13 cellular contexts compared by ENCODE assay signal in genomic region chr18:54129448-54130134, GRCh38.
DNase-seq lines count a peak whose midpoint lies in the region; ATAC-seq, FAIRE-seq and TF ChIP-seq lines count a peak whose summit lies in the region.
"Had no signal": no experiment of that assay in that cellular context is flagged by ENCODE, and none has a peak within 500 bp of the region (broad histone marks: within the 10 kb centered on the region; RNA-seq: fewer than 3 reads in every experiment).

No MANE protein-coding gene starts in this region.

- no peak overlapping the region for H3K4me3 ChIP-seq in keratinocyte (ENCODE audit: control insufficient read depth in 2 of 3, extremely low read depth in 1 of 3, insufficient read depth in 2 of 3, low read depth in 1 of 3, low read length in 3 of 3)

- POLR2A ChIA-PET in activated CD4-positive, alpha-beta T cell treated with anti-CD3 and anti-CD28 coated beads for 36 hours (lab: Charles Lee), result no interaction called here

- dilution Hi-C loops in keratinocyte (cut with MboI; ENCODE audit: extremely low pct_ligation_motif_present, low sequenced_read_pairs), result no loop called here

- peaks cover 0 to 2% of the 10 kb centered on the region in 2 experiments for H3K36me3 ChIP-seq in keratinocyte (ENCODE audit: control insufficient read depth in 2 of 2, extremely low read depth in 1 of 2, insufficient read depth in 2 of 2, low read length in 2 of 2)

- intact Hi-C loops in activated CD4-positive, alpha-beta T cell treated with anti-CD3 and anti-CD28 coated beads for 36 hours (cut with DNase I, micrococcal nuclease), result loop anchor here in 1 of 2 experiments (1.0 kb wide), 1 partner anchor 20 kb away; no protein-coding TSS in a partner anchor

- no peak overlapping the region for H3K4me3 Mint-ChIP-seq in activated CD4-positive, alpha-beta T cell treated with anti-CD3 and anti-CD28 coated beads for 36 hours

- H3K27me3 ChIP-seq in keratinocyte (ENCODE audit: control insufficient read depth, extremely low read depth, insufficient read depth, low read length), result no peaks in the 10 kb centered on the region

- no peaks in the 10 kb centered on the region for H3K9me1 ChIP-seq in keratinocyte (ENCODE audit: control insufficient read depth, extremely low read depth, insufficient read depth, low read length)

- H3K36me3 Mint-ChIP-seq in activated CD4-positive, alpha-beta T cell treated with anti-CD3 and anti-CD28 coated beads for 36 hours (ENCODE audit: low read depth), result no peaks in the 10 kb centered on the region

- H3K9ac ChIP-seq in keratinocyte (ENCODE audit: control insufficient read depth, extremely low read depth, insufficient read depth, low read length), result no peak overlapping the region

- no peak for TF ChIP-seq CTCF in keratinocyte (optimal IDR thresholded peaks at IDR 0.05 in 1 of 3, IDR thresholded peaks at IDR 0.05 in 1 of 3, conservative IDR thresholded peaks at IDR 0.05 in 1 of 3; ENCODE audit: extremely low read depth in 1 of 3, insufficient read depth in 2 of 3, low read length in 3 of 3)

- ATAC-seq in activated CD4-positive, alpha-beta T cell treated with anti-CD3 and anti-CD28 coated beads for 36 hours, result peak; percentile 85
- ATAC-seq in GM19452 (IDR thresholded peaks at IDR 0.05; ENCODE audit: unreplicated experiment) (peak; percentile 72), HG02973 (IDR thresholded peaks at IDR 0.05; ENCODE audit: unreplicated experiment) (peak; percentile 44)

- H3K27ac ChIP-seq in keratinocyte (ENCODE audit: control insufficient read depth, insufficient read depth, low read length), result no peak overlapping the region

- peak; percentile 76 for FAIRE-seq in keratinocyte (lab: Jason Lieb, UNC)
- FAIRE-seq: colon had no signal

- no peak overlapping the region for H3K4me2 ChIP-seq in keratinocyte (ENCODE audit: control insufficient read depth, extremely low read depth, insufficient read depth, low read depth, low read length)

- H3K9me3 Mint-ChIP-seq in activated CD4-positive, alpha-beta T cell treated with anti-CD3 and anti-CD28 coated beads for 36 hours (ENCODE audit: low read depth), result no peaks in the 10 kb centered on the region

- H4K20me1 ChIP-seq in keratinocyte (ENCODE audit: control insufficient read depth, extremely low read depth, insufficient read depth, low read length), result no peaks in the 10 kb centered on the region

- DNase-seq in activated CD4-positive, alpha-beta T cell treated with anti-CD3 and anti-CD28 coated beads for 36 hours, result peak; percentile 30
- no peak for DNase-seq in activated CD4-positive, alpha-beta T cell treated with anti-CD3 and anti-CD28 coated beads for 1 hour
- DNase-seq in keratinocyte (ENCODE audit: low read depth, low spot score) (no peak), NCI-H2107 treated with DMSO at 0.1 percent for 48 hours (lab: John Stamatoyannopoulos, UW; ENCODE audit: unreplicated experiment) (no peak), A172 (ENCODE audit: low spot score) (no peak)
- no peak for DNase-seq in stimulated activated CD4-positive, alpha-beta T cell treated with anti-CD3 and anti-CD28 coated beads, Interleukin-12 subunit alpha, Interleukin-12 subunit beta, amount 100 ng/mL, for 4 hours
- DNase-seq: activated gamma-delta T cell treated with Interleukin-2 at 50 U/mL for 16 hours, GF-D8, GOT3, NCI-H2171 treated with DMSO at 0.1 percent for 48 hours had no signal

- H3K27ac Mint-ChIP-seq in activated CD4-positive, alpha-beta T cell treated with anti-CD3 and anti-CD28 coated beads for 36 hours, result no peak overlapping the region

- H3K9me3 ChIP-seq in keratinocyte (ENCODE audit: control insufficient read depth, low read depth, low read length), result no peaks in the 10 kb centered on the region

- no peak overlapping the region for H2AFZ ChIP-seq in keratinocyte (ENCODE audit: control insufficient read depth, low read length)

- no peaks in the 10 kb centered on the region for H3K79me2 ChIP-seq in keratinocyte (ENCODE audit: control insufficient read depth, insufficient read depth, low read length)

- peaks cover 10% of the 10 kb centered on the region for H3K4me1 Mint-ChIP-seq in activated CD4-positive, alpha-beta T cell treated with anti-CD3 and anti-CD28 coated beads for 36 hours

- H3K4me1 ChIP-seq in keratinocyte (ENCODE audit: control insufficient read depth, extremely low read depth, insufficient read depth, low read length), result peaks cover 24% of the 10 kb centered on the region

- no peaks in the 10 kb centered on the region for H3K27me3 Mint-ChIP-seq in activated CD4-positive, alpha-beta T cell treated with anti-CD3 and anti-CD28 coated beads for 36 hours

- CTCF ChIA-PET in activated CD4-positive, alpha-beta T cell treated with anti-CD3 and anti-CD28 coated beads for 36 hours (lab: Charles Lee), result interaction anchor here (0.7 to 2.0 kb wide), 5 partner anchors 10 to 140 kb away, joined by 3 to 11 read pairs (median 3); no protein-coding TSS in a partner anchor
